In the genomic region with DNA sequence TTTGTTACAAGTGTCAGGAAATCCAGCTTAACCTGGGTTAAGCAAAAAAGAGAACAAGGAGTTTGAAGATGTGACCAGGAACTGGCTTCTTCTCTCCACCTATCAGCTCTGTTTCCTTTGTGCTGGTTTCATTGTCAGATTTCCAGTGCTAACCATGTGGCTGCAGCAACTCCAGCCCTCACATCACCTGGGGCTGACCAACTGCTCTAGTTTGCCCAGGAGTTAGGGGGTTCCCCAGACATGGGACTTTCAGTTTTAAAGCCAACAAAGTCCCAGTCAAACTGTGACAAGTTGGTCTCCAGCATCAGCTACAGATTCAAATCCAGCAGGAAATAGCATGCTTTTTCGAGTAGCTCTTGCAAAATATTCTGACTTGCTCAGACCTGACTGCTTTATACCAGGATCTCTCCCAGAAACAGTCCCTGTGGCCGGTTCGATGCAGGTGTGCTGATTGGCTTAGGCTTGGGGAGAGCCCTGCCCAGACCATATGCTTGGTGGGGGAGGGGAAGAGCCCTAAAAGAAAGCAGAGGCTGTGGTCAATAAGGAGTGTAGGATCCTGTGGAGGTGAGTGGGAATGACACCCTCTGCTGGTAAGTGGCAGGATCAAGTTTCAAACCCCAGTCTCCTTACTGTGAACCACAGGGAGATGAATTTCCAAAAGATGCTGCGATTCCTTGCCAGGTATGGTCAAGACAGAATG, we compare ENCODE assay signal across 1 cellular context.
A peak's percentile ranks its signal among the peaks of the same experiment; 100 is the strongest.
TF ChIP-seq lines count a peak whose summit lies in the region.

No MANE protein-coding gene starts in this region.

TF ChIP-seq in GM23338, 12 proteins besides CTCF, POLR2A, EP300 and RAD21 (continued from another document):
- TF ChIP-seq, protein P1, sequence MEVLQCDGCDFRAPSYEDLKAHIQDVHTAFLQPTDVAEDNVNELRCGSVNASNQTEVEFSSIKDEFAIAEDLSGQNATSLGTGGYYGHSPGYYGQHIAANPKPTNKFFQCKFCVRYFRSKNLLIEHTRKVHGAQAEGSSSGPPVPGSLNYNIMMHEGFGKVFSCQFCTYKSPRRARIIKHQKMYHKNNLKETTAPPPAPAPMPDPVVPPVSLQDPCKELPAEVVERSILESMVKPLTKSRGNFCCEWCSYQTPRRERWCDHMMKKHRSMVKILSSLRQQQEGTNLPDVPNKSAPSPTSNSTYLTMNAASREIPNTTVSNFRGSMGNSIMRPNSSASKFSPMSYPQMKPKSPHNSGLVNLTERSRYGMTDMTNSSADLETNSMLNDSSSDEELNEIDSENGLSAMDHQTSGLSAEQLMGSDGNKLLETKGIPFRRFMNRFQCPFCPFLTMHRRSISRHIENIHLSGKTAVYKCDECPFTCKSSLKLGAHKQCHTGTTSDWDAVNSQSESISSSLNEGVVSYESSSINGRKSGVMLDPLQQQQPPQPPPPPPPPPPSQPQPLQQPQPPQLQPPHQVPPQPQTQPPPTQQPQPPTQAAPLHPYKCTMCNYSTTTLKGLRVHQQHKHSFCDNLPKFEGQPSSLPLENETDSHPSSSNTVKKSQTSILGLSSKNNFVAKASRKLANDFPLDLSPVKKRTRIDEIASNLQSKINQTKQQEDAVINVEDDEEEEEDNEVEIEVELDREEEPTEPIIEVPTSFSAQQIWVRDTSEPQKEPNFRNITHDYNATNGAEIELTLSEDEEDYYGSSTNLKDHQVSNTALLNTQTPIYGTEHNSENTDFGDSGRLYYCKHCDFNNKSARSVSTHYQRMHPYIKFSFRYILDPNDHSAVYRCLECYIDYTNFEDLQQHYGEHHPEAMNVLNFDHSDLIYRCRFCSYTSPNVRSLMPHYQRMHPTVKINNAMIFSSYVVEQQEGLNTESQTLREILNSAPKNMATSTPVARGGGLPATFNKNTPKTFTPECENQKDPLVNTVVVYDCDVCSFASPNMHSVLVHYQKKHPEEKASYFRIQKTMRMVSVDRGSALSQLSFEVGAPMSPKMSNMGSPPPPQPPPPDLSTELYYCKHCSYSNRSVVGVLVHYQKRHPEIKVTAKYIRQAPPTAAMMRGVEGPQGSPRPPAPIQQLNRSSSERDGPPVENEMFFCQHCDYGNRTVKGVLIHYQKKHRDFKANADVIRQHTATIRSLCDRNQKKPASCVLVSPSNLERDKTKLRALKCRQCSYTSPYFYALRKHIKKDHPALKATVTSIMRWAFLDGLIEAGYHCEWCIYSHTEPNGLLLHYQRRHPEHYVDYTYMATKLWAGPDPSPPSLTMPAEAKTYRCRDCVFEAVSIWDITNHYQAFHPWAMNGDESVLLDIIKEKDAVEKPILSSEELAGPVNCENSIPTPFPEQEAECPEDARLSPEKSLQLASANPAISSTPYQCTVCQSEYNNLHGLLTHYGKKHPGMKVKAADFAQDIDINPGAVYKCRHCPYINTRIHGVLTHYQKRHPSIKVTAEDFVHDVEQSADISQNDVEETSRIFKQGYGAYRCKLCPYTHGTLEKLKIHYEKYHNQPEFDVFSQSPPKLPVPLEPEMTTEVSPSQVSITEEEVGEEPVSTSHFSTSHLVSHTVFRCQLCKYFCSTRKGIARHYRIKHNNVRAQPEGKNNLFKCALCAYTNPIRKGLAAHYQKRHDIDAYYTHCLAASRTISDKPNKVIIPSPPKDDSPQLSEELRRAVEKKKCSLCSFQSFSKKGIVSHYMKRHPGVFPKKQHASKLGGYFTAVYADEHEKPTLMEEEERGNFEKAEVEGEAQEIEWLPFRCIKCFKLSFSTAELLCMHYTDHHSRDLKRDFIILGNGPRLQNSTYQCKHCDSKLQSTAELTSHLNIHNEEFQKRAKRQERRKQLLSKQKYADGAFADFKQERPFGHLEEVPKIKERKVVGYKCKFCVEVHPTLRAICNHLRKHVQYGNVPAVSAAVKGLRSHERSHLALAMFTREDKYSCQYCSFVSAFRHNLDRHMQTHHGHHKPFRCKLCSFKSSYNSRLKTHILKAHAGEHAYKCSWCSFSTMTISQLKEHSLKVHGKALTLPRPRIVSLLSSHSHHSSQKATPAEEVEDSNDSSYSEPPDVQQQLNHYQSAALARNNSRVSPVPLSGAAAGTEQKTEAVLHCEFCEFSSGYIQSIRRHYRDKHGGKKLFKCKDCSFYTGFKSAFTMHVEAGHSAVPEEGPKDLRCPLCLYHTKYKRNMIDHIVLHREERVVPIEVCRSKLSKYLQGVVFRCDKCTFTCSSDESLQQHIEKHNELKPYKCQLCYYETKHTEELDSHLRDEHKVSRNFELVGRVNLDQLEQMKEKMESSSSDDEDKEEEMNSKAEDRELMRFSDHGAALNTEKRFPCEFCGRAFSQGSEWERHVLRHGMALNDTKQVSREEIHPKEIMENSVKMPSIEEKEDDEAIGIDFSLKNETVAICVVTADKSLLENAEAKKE (CRISPR knock-in tag; IDR thresholded peaks at IDR 0.05) = peak; percentile 55; the same call in 1 of the 2 replicates
- 0 out of 2 replicates have a peak, but pooled peaks have one; percentile 10 for TF ChIP-seq ZNF331 (CRISPR knock-in tag; IDR thresholded peaks at IDR 0.05; ENCODE audit: low read depth)
TF ChIP-seq in GM23338: peak in this region for 2.
